9 cellular contexts compared by ENCODE assay signal in the genomic region with DNA sequence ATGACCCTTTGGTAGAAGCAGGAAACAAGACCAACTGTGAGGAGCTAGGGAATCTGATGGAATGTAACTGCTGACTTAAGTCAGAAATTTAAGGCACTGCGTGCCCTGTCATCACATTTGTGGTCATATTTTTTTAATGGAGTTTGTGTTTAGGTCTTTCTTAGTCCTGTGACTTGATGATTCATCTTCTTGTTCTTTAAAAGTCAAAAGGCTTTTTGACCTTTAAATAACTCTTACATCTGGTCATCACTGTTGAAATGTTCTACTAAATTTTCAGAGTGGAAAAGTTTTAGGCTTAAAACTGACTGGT. TPM values are rescaled to one million over a fixed set of nuclear protein-coding genes. Genes with fewer than 3 reads are reported as not detected.
DNase-seq lines count a peak whose midpoint lies in the region; ATAC-seq and TF ChIP-seq lines count a peak whose summit lies in the region.
"Had no signal": no experiment of that assay in that cellular context is flagged by ENCODE, and none has a peak within 500 bp of the region (broad histone marks: within the 10 kb centered on the region; RNA-seq: fewer than 3 reads in every experiment).

No MANE protein-coding gene starts in this region.

- H3K4me3 ChIP-seq in fibroblast of mammary gland (ENCODE audit: control insufficient read depth, low read depth, low read length): no peak overlapping the region
- no peak overlapping the region for H3K4me3 ChIP-seq in retinal pigment epithelial cell (ENCODE audit: low read length)

- ATAC-seq in GM21515 (IDR thresholded peaks at IDR 0.05; ENCODE audit: unreplicated experiment) (no peak), GM21381 (IDR thresholded peaks at IDR 0.05; ENCODE audit: unreplicated experiment) (no peak)

- in situ Hi-C loops in SK-MEL-5 (cut with HindIII; ENCODE audit: low pct_unique_long_range_greater_than_20kb, low sequenced_read_pairs): no loop called here

- TF ChIP-seq CTCF in fibroblast of mammary gland (conservative IDR thresholded peaks at IDR 0.05; ENCODE audit: control insufficient read depth, insufficient read depth, low read depth, low read length): no peak
- TF ChIP-seq CTCF in retinal pigment epithelial cell (conservative IDR thresholded peaks at IDR 0.05; ENCODE audit: low read depth, low read length): no peak

- DNase-seq in EL (peak; percentile 98), SK-MEL-5 (ENCODE audit: low read depth, low spot score) (peak; percentile 90), fibroblast of mammary gland (ENCODE audit: low read depth) (peak; percentile 99), retinal pigment epithelial cell (ENCODE audit: low read depth) (peak; percentile 89), NCI-H2227 treated with DMSO at 0.1 percent for 48 hours (lab: John Stamatoyannopoulos, UW) (no peak)
- no peak for DNase-seq in stimulated activated naive CD4-positive, alpha-beta T cell treated with Interleukin-2 at 50 U/mL for 16 hours (lab: John Stamatoyannopoulos, UW)
- DNase-seq: stimulated activated CD4-positive, alpha-beta T cell treated with anti-CD3 and anti-CD28 coated beads, Interleukin-2, amount 100 ng/mL, for 48 hours had no signal

RNA-seq across cellular contexts. Expression of a gene that starts 36.4 kb away (rescaled TPM):
- total RNA-seq in SK-MEL-5 (2014; rRNA removed; shearing (Covaris generic)): 22.8 and 23.0 TPM in 2 replicates
- polyA plus RNA-seq in SK-MEL-5 (2015; cell fraction: cytosol; rRNA removed): 23.0 and 24.1 TPM in 2 replicates
- 31.2 and 56.4 TPM in 2 replicates for polyA plus RNA-seq in SK-MEL-5 (2015; cell fraction: nucleus; rRNA removed)

RNA-seq across cellular contexts. Expression of a gene that starts 37.1 kb away (rescaled TPM):
- total RNA-seq in SK-MEL-5 (2014; rRNA removed; shearing (Covaris generic)): 0.13 and 1.2 TPM in 2 replicates
- 0.09 and 0.61 TPM in 2 replicates for polyA plus RNA-seq in SK-MEL-5 (2015; cell fraction: cytosol; rRNA removed)
- not detected in 2 replicates for polyA plus RNA-seq in SK-MEL-5 (2015; cell fraction: nucleus; rRNA removed)

Comparison
In these comparisons a context has a peak if more than half of its experiments do, and no peak if none do; other contexts are left out.
1. DNase-seq: peak in EL (single experiment), SK-MEL-5 (single experiment), fibroblast of mammary gland (single experiment) and retinal pigment epithelial cell (single experiment); none in stimulated activated naive CD4-positive, alpha-beta T cell treated with Interleukin-2 at 50 U/mL for 16 hours (single experiment) and NCI-H2227 treated with DMSO at 0.1 percent for 48 hours (single experiment).